ENCODE assay signal across 12 cellular contexts in genomic region chr19:48616491-48617056, GRCh38. TPM values are rescaled to one million over a fixed set of nuclear protein-coding genes. Genes with fewer than 3 reads are reported as not detected.
A peak's percentile ranks its signal among the peaks of the same experiment; 100 is the strongest.
DNase-seq lines count a peak whose midpoint lies in the region; ATAC-seq and TF ChIP-seq lines count a peak whose summit lies in the region.
"Had no signal": no experiment of that assay in that cellular context is flagged by ENCODE, and none has a peak within 500 bp of the region (broad histone marks: within the 10 kb centered on the region; RNA-seq: fewer than 3 reads in every experiment).

No MANE protein-coding gene starts in this region.

- POLR2A ChIA-PET in HEK293 (lab: Yijun Ruan, JAX), result interaction anchor here (0.8 to 3.8 kb wide), 5 partner anchors 7 to 17 kb away, joined by 3 to 28 read pairs (median 11); no protein-coding TSS in a partner anchor

- no peaks in the 10 kb centered on the region for H3K27me3 ChIP-seq in adipocyte (replicated peaks; ENCODE audit: control insufficient read depth, insufficient read depth, low read length)
- H3K27me3 ChIP-seq: gastroesophageal sphincter had no signal

- H3K27ac Mint-ChIP-seq in memory B cell, result peak overlapping the region; percentile 72

- TF ChIP-seq POLR2A in lower leg skin (IDR thresholded peaks at IDR 0.05), result no peak

- H3K36me3 ChIP-seq in HEK293 (ENCODE audit: control insufficient read depth in 2 of 2, insufficient read depth in 1 of 2, low read length in 2 of 2) (peaks cover 14 to 40% of the 10 kb centered on the region in 2 experiments), adipocyte (ENCODE audit: control insufficient read depth, insufficient read depth, low read length, severe bottlenecking) (peaks cover 30% of the 10 kb centered on the region)

- no peak overlapping the region for H3K4me3 ChIP-seq in HEK293 (ENCODE audit: low read depth, low read length)
- peak overlapping the region; percentile 99 for H3K4me3 ChIP-seq in adipocyte (ENCODE audit: low read length)
- H3K4me3 ChIP-seq in lower leg skin (ENCODE audit: low read depth, poor library complexity, severe bottlenecking), result no peak overlapping the region

- H3K4me3 Mint-ChIP-seq in memory B cell, result peak overlapping the region; percentile 98

- peaks cover 21% of the 10 kb centered on the region for H3K4me1 Mint-ChIP-seq in memory B cell

- TF ChIP-seq CTCF in 22Rv1 (IDR thresholded peaks at IDR 0.05) (no peak), HEK293 (tag by site-specific recombination; IDR thresholded peaks at IDR 0.05) (no peak), lower leg skin (IDR thresholded peaks at IDR 0.05) (no peak)

- no peaks in the 10 kb centered on the region for H3K27me3 Mint-ChIP-seq in memory B cell

- peaks cover 13% of the 10 kb centered on the region for H3K36me3 Mint-ChIP-seq in memory B cell

- 65 to 70% methylated on average over 12 of the region's 12 CpGs for WGBS in lower leg skin, 2 donors

- H3K27ac ChIP-seq in 22Rv1 (peak overlapping the region; percentile 83), HEK293 (ENCODE audit: extremely low read depth, low read depth, low read length) (peak overlapping the region; percentile 100)
- H3K27ac ChIP-seq: thoracic aorta had no signal

- peak overlapping the region; percentile 100 for H3K9ac ChIP-seq in adipocyte (ENCODE audit: low read length)

- H3K4me1 ChIP-seq in HEK293 (ENCODE audit: control insufficient read depth, insufficient read depth, low read length), result peaks cover 27% of the 10 kb centered on the region
- peaks cover 26% of the 10 kb centered on the region for H3K4me1 ChIP-seq in adipocyte (ENCODE audit: control insufficient read depth, insufficient read depth, low read length)

- H3K9me3 Mint-ChIP-seq in memory B cell, result no peaks in the 10 kb centered on the region

- intact Hi-C loops in lower leg skin (cut with DNase I; ENCODE audit: low total_unique reads), result no loop called here

- ATAC-seq in memory B cell (ENCODE audit: low read depth) (no peak), GM21723 (IDR thresholded peaks at IDR 0.05; ENCODE audit: unreplicated experiment) (no peak), GM21526 (IDR thresholded peaks at IDR 0.05; ENCODE audit: low FRiP score, unreplicated experiment) (no peak)
- ATAC-seq: gastroesophageal sphincter, right cardiac atrium had no signal

- CTCF ChIA-PET in HEK293 (lab: Yijun Ruan, JAX), result interaction anchor here (0.7 to 1.5 kb wide), 5 partner anchors 19 to 179 kb away, joined by 3 to 13 read pairs (median 4); no protein-coding TSS in a partner anchor

- H3K9me3 ChIP-seq in HEK293 (ENCODE audit: control insufficient read depth, insufficient read depth, low read depth, low read length) (no peaks in the 10 kb centered on the region), adipocyte (ENCODE audit: control insufficient read depth, low read length) (no peaks in the 10 kb centered on the region)
- H3K9me3 ChIP-seq: gastroesophageal sphincter, thoracic aorta had no signal

- DNase-seq in adipocyte (ENCODE audit: low read depth) (no peak), memory B cell (ENCODE audit: low spot score in 2 of 2) (no peak), lower leg skin (ENCODE audit: low spot score in 2 of 2) (no peak), inferior parietal cortex (ENCODE audit: extremely low spot score) (no peak)
- DNase-seq: NCI-H524 treated with DMSO at 0.1 percent for 48 hours had no signal

TF ChIP-seq in HEK293, 187 proteins besides CTCF, POLR2A, EP300 and RAD21:
- TF ChIP-seq ZNF658 (tag by site-specific recombination; IDR thresholded peaks at IDR 0.05) (no peak), ZNF121 (tag by site-specific recombination; IDR thresholded peaks at IDR 0.05) (0 out of 2 replicates have a peak, but pooled peaks have one; percentile 19), ZNF768 (tag by site-specific recombination; IDR thresholded peaks at IDR 0.05) (peak; percentile 76; the same call in 1 of the 2 replicates)
TF ChIP-seq in HEK293: peak in this region for 2.

RNA-seq across cellular contexts. Expression of gene FAM83E, which starts 1.7 kb away (rescaled TPM):
- 1 to 10 TPM in 2 of 4 donors, under 1 TPM in 2; 0.53 to 8.2 (median 3.8) TPM for total RNA-seq in lower leg skin

RNA-seq across cellular contexts. Expression of gene RPL18, which starts 2.4 kb away (rescaled TPM):
- total RNA-seq in lower leg skin, result 1,000 to 10,000 TPM; 3,252 to 5,828 (median 3,870) TPM

RNA-seq across cellular contexts. Expression of gene SPHK2, which starts 2.7 kb away (rescaled TPM):
- 1 to 10 TPM; 2.2 to 8.8 (median 6.1) TPM for total RNA-seq in lower leg skin

RNA-seq across cellular contexts. Expression of gene SPACA4, which starts 10.0 kb away (rescaled TPM):
- total RNA-seq in lower leg skin, result 1 to 10 TPM in 2 of 4 donors, not detected in 2; 1.7 to 2.1 TPM
- total RNA-seq: gastroesophageal sphincter, right cardiac atrium, thoracic aorta had no signal

RNA-seq across cellular contexts. Expression of gene DBP, which starts 20.6 kb away (rescaled TPM):
- total RNA-seq in lower leg skin, result 10 to 100 TPM; 21.1 to 41.6 (median 24.8) TPM
